In genomic region chr3:170482199-170482598, GRCh38 we compare ENCODE assay signal across 26 cellular contexts.
"Had no signal": no experiment of that assay in that cellular context is flagged by ENCODE, and none has a peak within 500 bp of the region (broad histone marks: within the 10 kb centered on the region; RNA-seq: fewer than 3 reads in every experiment).

No MANE protein-coding gene starts in this region.

- H3K36me3 Mint-ChIP-seq: activated CD4-positive, alpha-beta memory T cell treated with anti-CD3 and anti-CD28 coated beads for 36 hours; activated naive CD8-positive, alpha-beta T cell treated with anti-CD3 and anti-CD28 coated beads for 36 hours had no signal

- H3K4me1 Mint-ChIP-seq: activated naive CD8-positive, alpha-beta T cell treated with anti-CD3 and anti-CD28 coated beads for 36 hours had no signal

- DNase-seq: activated CD4-positive, alpha-beta memory T cell treated with anti-CD3 and anti-CD28 coated beads for 36 hours; activated CD4-positive, alpha-beta T cell treated with anti-CD3 and anti-CD28 coated beads, Interleukin-2, amount 50 U/mL, for 1 hour; activated CD8-positive, alpha-beta memory T cell treated with anti-CD3 and anti-CD28 coated beads, Interleukin-2, amount 50 U/mL, for 4 hours; activated gamma-delta T cell treated with Interleukin-2 at 50 U/mL for 16 hours; activated naive CD4-positive, alpha-beta T cell treated with anti-CD3 and anti-CD28 coated beads, Interleukin-2, amount 50 U/mL, for 16 hours; activated naive CD8-positive, alpha-beta T cell treated with anti-CD3 and anti-CD28 coated beads for 36 hours; activated T-cell treated with anti-CD3 and anti-CD28 coated beads for 4 hours; activated T-cell treated with anti-CD3 and anti-CD28 coated beads, Interleukin-2, amount 50 U/mL, for 4 hours; amniotic stem cell; central memory CD4-positive, alpha-beta T cell; Karpas-422; KBM-7; NCI-H1105 treated with DMSO at 0.1 percent for 48 hours; NCI-H1436; NCI-H1694 treated with DMSO at 0.1 percent for 48 hours; NCI-H2029; NCI-H345; NCI-H524 treated with DMSO at 0.1 percent for 48 hours; SHP77; SJCRH30; T1000 had no signal

- H3K9me3 Mint-ChIP-seq: activated CD4-positive, alpha-beta memory T cell treated with anti-CD3 and anti-CD28 coated beads for 36 hours; activated naive CD8-positive, alpha-beta T cell treated with anti-CD3 and anti-CD28 coated beads for 36 hours; activated T-cell treated with anti-CD3 and anti-CD28 coated beads, Interleukin-2, amount 50 U/mL, for 4 hours; activated T-helper 1 cell treated with anti-CD3 and anti-CD28 coated beads, Interleukin-12 subunit alpha, Interleukin-12 subunit beta, Interleukin-2, Interleukin-4 antibody, amounts not matched to agents 30 ng/mL and 10 ng/mL and 1 ng/mL, durations not matched to agents 14 hours and 24 hours and 36 hours had no signal

- H3K36me3 ChIP-seq: ascending aorta, breast epithelium, SJCRH30 had no signal

- ATAC-seq: activated T-cell treated with anti-CD3 and anti-CD28 coated beads, Interleukin-2, amount 50 U/mL, for 4 hours; Panc1 had no signal

- H3K27ac Mint-ChIP-seq: activated CD4-positive, alpha-beta memory T cell treated with anti-CD3 and anti-CD28 coated beads for 36 hours; activated naive CD8-positive, alpha-beta T cell treated with anti-CD3 and anti-CD28 coated beads for 36 hours; activated T-helper 1 cell treated with anti-CD3 and anti-CD28 coated beads, Interleukin-12 subunit alpha, Interleukin-12 subunit beta, Interleukin-2, Interleukin-4 antibody, amounts not matched to agents 30 ng/mL and 10 ng/mL and 1 ng/mL, durations not matched to agents 14 hours and 24 hours and 36 hours had no signal

- H3K27me3 ChIP-seq: ascending aorta, breast epithelium, SJCRH30 had no signal

- H3K27ac ChIP-seq: ascending aorta, breast epithelium, SJCRH30, SK-N-MC had no signal

- H3K4me1 ChIP-seq: ascending aorta, breast epithelium, SJCRH30 had no signal

- H3K4me3 Mint-ChIP-seq: activated CD4-positive, alpha-beta memory T cell treated with anti-CD3 and anti-CD28 coated beads for 36 hours; activated naive CD8-positive, alpha-beta T cell treated with anti-CD3 and anti-CD28 coated beads for 36 hours; activated T-cell treated with anti-CD3 and anti-CD28 coated beads, Interleukin-2, amount 50 U/mL, for 4 hours; activated T-helper 1 cell treated with anti-CD3 and anti-CD28 coated beads, Interleukin-12 subunit alpha, Interleukin-12 subunit beta, Interleukin-2, Interleukin-4 antibody, amounts not matched to agents 30 ng/mL and 10 ng/mL and 1 ng/mL, durations not matched to agents 14 hours and 24 hours and 36 hours had no signal

- H3K4me3 ChIP-seq: ascending aorta, breast epithelium, SJCRH30, SK-N-MC had no signal

- H3K9me3 ChIP-seq: ascending aorta, breast epithelium, SJCRH30 had no signal
